ENCODE assay signal across 30 cellular contexts in the genomic region with DNA sequence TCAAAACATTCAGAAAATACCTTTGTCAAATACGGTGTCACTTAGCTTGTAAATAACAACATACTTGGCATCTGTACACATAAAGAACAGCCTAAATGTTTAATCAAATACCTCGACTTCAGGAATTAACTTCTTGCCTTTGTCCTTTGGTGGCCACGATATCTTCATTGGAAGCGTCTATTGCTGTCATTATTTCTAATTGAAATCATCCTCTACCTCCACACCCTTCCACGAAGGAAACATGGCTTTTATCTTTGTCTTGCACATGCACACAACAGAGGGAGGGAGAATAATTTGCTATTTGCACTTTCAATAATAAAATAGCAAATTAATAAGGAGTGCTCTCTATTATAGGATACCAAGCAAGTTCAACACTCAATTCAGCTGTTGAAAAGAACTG. TPM values are rescaled to one million over a fixed set of nuclear protein-coding genes. Genes with fewer than 3 reads are reported as not detected.
"Had no signal": no experiment of that assay in that cellular context is flagged by ENCODE, and none has a peak within 500 bp of the region (broad histone marks: within the 10 kb centered on the region; RNA-seq: fewer than 3 reads in every experiment).

No MANE protein-coding gene starts in this region.

- H2AFZ ChIP-seq: neural progenitor cell had no signal

- H3K9me3 Mint-ChIP-seq: nephron progenitor cell; neural progenitor cell; stimulated activated naive B cell treated with anti-CD40 and anti-IgM and Interleukin-4, amounts not matched to agents 10 μg/mL and 1 μg/mL and 100 μg/mL, for 72 hours had no signal

- H3K4me3 ChIP-seq: left lung, lower lobe of right lung, neural progenitor cell, ovary, right atrium auricular region, right lobe of liver, smooth muscle cell, stomach, testis, thyroid gland, transverse colon, upper lobe of left lung, vagina had no signal

- H3K27ac Mint-ChIP-seq: immature natural killer cell; natural killer cell; nephron progenitor cell; neural progenitor cell; progenitor cell of endocrine pancreas; stimulated activated naive B cell treated with anti-CD40 and anti-IgM and Interleukin-4, amounts not matched to agents 10 μg/mL and 1 μg/mL and 100 μg/mL, for 72 hours had no signal

- H3K4me3 Mint-ChIP-seq: immature natural killer cell; natural killer cell; nephron progenitor cell; neural progenitor cell; stimulated activated naive B cell treated with anti-CD40 and anti-IgM and Interleukin-4, amounts not matched to agents 10 μg/mL and 1 μg/mL and 100 μg/mL, for 72 hours had no signal

- H3K4me1 Mint-ChIP-seq: immature natural killer cell; natural killer cell; nephron progenitor cell; stimulated activated naive B cell treated with anti-CD40 and anti-IgM and Interleukin-4, amounts not matched to agents 10 μg/mL and 1 μg/mL and 100 μg/mL, for 72 hours had no signal

- H3K27me3 ChIP-seq: left lung, neutrophil, ovary, right atrium auricular region, right lobe of liver, stomach, testis, thyroid gland, transverse colon, upper lobe of left lung, vagina had no signal

- H3K36me3 ChIP-seq: left lung, lower lobe of right lung, neural progenitor cell, neutrophil, ovary, right atrium auricular region, right lobe of liver, stomach, thyroid gland, transverse colon, upper lobe of left lung, vagina had no signal

- H3K27ac ChIP-seq: left lung, lower lobe of right lung, neural progenitor cell, neutrophil, ovary, right atrium auricular region, right lobe of liver, stomach, testis, thyroid gland, transverse colon, upper lobe of left lung, vagina had no signal

- H3K4me2 ChIP-seq: neural progenitor cell had no signal

- ATAC-seq: left colon; left lung; lower lobe of right lung; natural killer cell; right lobe of liver; stimulated activated naive B cell treated with anti-CD40 and anti-IgM and Interleukin-4, amounts not matched to agents 10 μg/mL and 1 μg/mL and 100 μg/mL, for 72 hours; stimulated activated naive CD8-positive, alpha-beta T cell treated with anti-CD3 and anti-CD28 coated beads, Interleukin-15, Interleukin-2, amounts not matched to agents 100 U/mL and 50 U/mL, for 24 hours had no signal

- H3K9me3 ChIP-seq: left lung, lower lobe of right lung, neutrophil, ovary, right atrium auricular region, right lobe of liver, stomach, testis, thyroid gland, transverse colon, upper lobe of left lung, vagina had no signal

- H3K27me3 Mint-ChIP-seq: stimulated activated naive B cell treated with anti-CD40 and anti-IgM and Interleukin-4, amounts not matched to agents 10 μg/mL and 1 μg/mL and 100 μg/mL, for 72 hours had no signal

- H3K36me3 Mint-ChIP-seq: immature natural killer cell; natural killer cell; neural progenitor cell; stimulated activated naive B cell treated with anti-CD40 and anti-IgM and Interleukin-4, amounts not matched to agents 10 μg/mL and 1 μg/mL and 100 μg/mL, for 72 hours had no signal

- H3K4me1 ChIP-seq: left lung, lower lobe of right lung, neural progenitor cell, right atrium auricular region, right lobe of liver, stomach, testis, thyroid gland, transverse colon, upper lobe of left lung, vagina had no signal

- DNase-seq: hippocampal formation; immature natural killer cell; kidney; left colon; left lung; lower lobe of right lung; mammary epithelial cell; mesenchymal stem cell; natural killer cell; nephron progenitor cell; occipital lobe; ovary; right lobe of liver; stimulated activated CD4-positive, alpha-beta T cell treated with anti-CD3 and anti-CD28 coated beads, Interleukin-12 subunit alpha, Interleukin-12 subunit beta, amount 100 ng/mL, for 4 hours; stimulated activated CD4-positive, alpha-beta T cell treated with anti-CD3 and anti-CD28 coated beads, Interleukin-15, amount 100 ng/mL, for 24 hours; stimulated activated CD4-positive, alpha-beta T cell treated with anti-CD3 and anti-CD28 coated beads, Interleukin-2, amount 100 ng/mL, for 24 hours; stimulated activated CD4-positive, alpha-beta T cell treated with anti-CD3 and anti-CD28 coated beads, Interleukin-4, amount 100 ng/mL, for 1 hour; stimulated activated naive B cell treated with anti-CD40 and anti-IgM and Interleukin-4, amounts not matched to agents 10 μg/mL and 1 μg/mL and 100 μg/mL, for 72 hours; stimulated activated naive CD8-positive, alpha-beta T cell treated with anti-CD3 and anti-CD28 coated beads, Interleukin-15, Interleukin-2, amounts not matched to agents 100 U/mL and 50 U/mL, for 24 hours; stomach; testis; thyroid gland; transverse colon; upper lobe of left lung had no signal

- H3K9ac ChIP-seq: neural progenitor cell had no signal

- FAIRE-seq: kidney had no signal

RNA-seq across cellular contexts. Expression of gene SOX6, which starts 25.8 kb away (rescaled TPM):
- polyA plus RNA-seq: immature natural killer cell had no signal
